In the genomic region with DNA sequence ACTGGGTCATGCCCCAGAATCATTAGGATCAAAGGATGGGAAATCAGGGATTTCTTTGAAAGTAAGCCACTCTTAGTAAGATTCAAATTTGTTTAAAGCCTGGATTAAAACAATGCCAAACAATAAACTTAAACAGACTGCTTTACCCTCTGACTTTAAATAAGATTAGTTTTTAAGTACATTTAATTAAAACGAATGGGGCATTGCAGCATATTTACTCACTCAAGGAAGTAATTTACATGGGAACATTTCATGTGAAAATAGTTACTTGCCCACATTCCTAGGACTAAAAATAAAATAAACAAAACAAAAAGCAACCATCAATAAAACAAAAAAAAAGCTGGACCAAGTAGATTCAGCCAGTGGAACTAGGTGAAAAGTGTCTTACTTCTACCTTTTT, we compare ENCODE assay signal across 28 cellular contexts. TPM values are rescaled to one million over a fixed set of nuclear protein-coding genes. Genes with fewer than 3 reads are reported as not detected.
DNase-seq lines count a peak whose midpoint lies in the region; ATAC-seq, FAIRE-seq and TF ChIP-seq lines count a peak whose summit lies in the region.
"Had no signal": no experiment of that assay in that cellular context is flagged by ENCODE, and none has a peak within 500 bp of the region (broad histone marks: within the 10 kb centered on the region; RNA-seq: fewer than 3 reads in every experiment).

No MANE protein-coding gene starts in this region.

- TF ChIP-seq CTCF in Panc1 (IDR thresholded peaks at IDR 0.05) (no peak), retinal pigment epithelial cell (conservative IDR thresholded peaks at IDR 0.05; ENCODE audit: low read depth, low read length) (no peak)

- H3K27me3 ChIP-seq in Panc1 (ENCODE audit: control insufficient read depth, insufficient read depth, low read length) = no peaks in the 10 kb centered on the region
- H3K27me3 ChIP-seq: ascending aorta, esophagus muscularis mucosa, foreskin keratinocyte, sigmoid colon, tibial artery had no signal

- no TSS peak for BruUV-seq in Panc1 (replicated peaks; lab: Mats Ljungman, UMichigan)

- DNase-seq in EH (ENCODE audit: low read depth) (peak; percentile 32), Panc1 (ENCODE audit: low read depth, low spot score) (no peak), retinal pigment epithelial cell (ENCODE audit: low read depth) (peak; percentile 35), hypothalamus (lab: John Stamatoyannopoulos, UW) (no peak), T-helper 17 cell (no peak)
- DNase-seq in effector CD8-positive, alpha-beta T cell (lab: John Stamatoyannopoulos, UW) = no peak
- DNase-seq: activated CD8-positive, alpha-beta memory T cell treated with anti-CD3 and anti-CD28 coated beads, Interleukin-2, amount 10 ng/mL, durations not matched to agents 7 days and 5 days; activated gamma-delta T cell treated with Interleukin-2 at 50 U/mL for 16 hours; activated naive CD8-positive, alpha-beta T cell treated with anti-CD3 and anti-CD28 coated beads, Interleukin-2, amount 10 ng/mL, durations not matched to agents 7 days and 5 days; activated T-cell treated with anti-CD3 and anti-CD28 coated beads, Interleukin-2, amount 50 U/mL, for 48 hours; COR-L47; DMS53; foreskin keratinocyte; HCEC 1CT; left colon; mesenchymal stem cell; NCI-H1694; NCI-H774; sigmoid colon; stimulated activated CD4-positive, alpha-beta T cell treated with anti-CD3 and anti-CD28 coated beads, Interleukin-4, amount 100 ng/mL, for 1 hour; tibial artery had no signal

- H3K27ac Mint-ChIP-seq in T-helper 17 cell = no peak overlapping the region
- H3K27ac Mint-ChIP-seq: activated CD8-positive, alpha-beta memory T cell treated with anti-CD3 and anti-CD28 coated beads, Interleukin-2, amount 10 ng/mL, durations not matched to agents 7 days and 5 days; activated naive CD8-positive, alpha-beta T cell treated with anti-CD3 and anti-CD28 coated beads, Interleukin-2, amount 10 ng/mL, durations not matched to agents 7 days and 5 days had no signal

- no peaks in the 10 kb centered on the region for H3K27me3 Mint-ChIP-seq in T-helper 17 cell

- H3K4me1 ChIP-seq in Panc1 (ENCODE audit: control insufficient read depth, insufficient read depth, low read length) = peaks cover 95% of the 10 kb centered on the region
- H3K4me1 ChIP-seq: ascending aorta, tibial artery had no signal

- ATAC-seq in Panc1 = no peak
- no peak for ATAC-seq in T-helper 17 cell
- ATAC-seq: activated CD8-positive, alpha-beta memory T cell treated with anti-CD3 and anti-CD28 coated beads, Interleukin-2, amount 10 ng/mL, durations not matched to agents 7 days and 5 days; foreskin keratinocyte had no signal

- H3K4me1 Mint-ChIP-seq in T-helper 17 cell = peaks cover 12% of the 10 kb centered on the region
- H3K4me1 Mint-ChIP-seq: neural crest cell had no signal

- H3K36me3 ChIP-seq in Panc1 (ENCODE audit: control insufficient read depth, insufficient read depth, low read length) = no peaks in the 10 kb centered on the region
- H3K36me3 ChIP-seq: ascending aorta, esophagus muscularis mucosa, sigmoid colon, tibial artery had no signal

- H3K36me3 Mint-ChIP-seq in T-helper 17 cell (ENCODE audit: low read depth) = no peaks in the 10 kb centered on the region
- H3K36me3 Mint-ChIP-seq: activated CD8-positive, alpha-beta memory T cell treated with anti-CD3 and anti-CD28 coated beads, Interleukin-2, amount 10 ng/mL, durations not matched to agents 7 days and 5 days; activated naive CD8-positive, alpha-beta T cell treated with anti-CD3 and anti-CD28 coated beads, Interleukin-2, amount 10 ng/mL, durations not matched to agents 7 days and 5 days had no signal

- intact Hi-C loops in Panc1 (cut with micrococcal nuclease; ENCODE audit: unreplicated experiment) = no loop called here

- POLR2A ChIA-PET in Panc1 (lab: Charles Lee) = interaction anchor here (0.6 to 1.3 kb wide), 4 partner anchors 8 to 83 kb away, joined by 3 to 13 read pairs (median 5); no protein-coding TSS in a partner anchor

- in situ Hi-C loops in Panc1 (cut with HindIII; ENCODE audit: low pct_unique_long_range_greater_than_20kb, low sequenced_read_pairs) = no loop called here

- CTCF ChIA-PET in Panc1 (lab: Charles Lee) = no interaction called here

- peak; percentile 9 for FAIRE-seq in islet of Langerhans (lab: Jason Lieb, UNC)
- FAIRE-seq: GM12892, TTC549 had no signal

- H3K4me3 ChIP-seq in Panc1 (ENCODE audit: low read depth in 2 of 2, low read length in 2 of 2) (peak overlapping the region; percentile 23 to 28; a peak in 3 of 4 replicates), retinal pigment epithelial cell (ENCODE audit: low read length) (no peak overlapping the region)
- H3K4me3 ChIP-seq: ascending aorta, esophagus muscularis mucosa, sigmoid colon, tibial artery had no signal

- H3K9me3 ChIP-seq in Panc1 (ENCODE audit: control insufficient read depth, insufficient read depth, low read depth, low read length) (no peaks in the 10 kb centered on the region), T-helper 17 cell (ENCODE audit: control insufficient read depth, low read length, poor library complexity, severe bottlenecking) (no peaks in the 10 kb centered on the region)
- H3K9me3 ChIP-seq: ascending aorta, esophagus muscularis mucosa, sigmoid colon, tibial artery had no signal

- H3K27ac ChIP-seq in Panc1 (ENCODE audit: low read length) = peak overlapping the region; percentile 100
- H3K27ac ChIP-seq: ascending aorta, foreskin keratinocyte, parathyroid adenoma, sigmoid colon, tibial artery had no signal

- H3K4me3 Mint-ChIP-seq in T-helper 17 cell = no peak overlapping the region
- H3K4me3 Mint-ChIP-seq: activated CD8-positive, alpha-beta memory T cell treated with anti-CD3 and anti-CD28 coated beads, Interleukin-2, amount 10 ng/mL, durations not matched to agents 7 days and 5 days; activated naive CD8-positive, alpha-beta T cell treated with anti-CD3 and anti-CD28 coated beads, Interleukin-2, amount 10 ng/mL, durations not matched to agents 7 days and 5 days; neural crest cell had no signal

RNA-seq across cellular contexts. Expression of gene ABLIM1, which starts 7.8 kb away (rescaled TPM):
- total RNA-seq in Panc1 (2021; ENCODE audit: unreplicated experiment) = 274 TPM
- polyA plus RNA-seq in Panc1 (2012; ENCODE audit: insufficient read length) = 97.4 TPM
- total RNA-seq in T-helper 17 cell = 100 to 1,000 TPM; 141 to 184 TPM

Comparison
In these comparisons a context has a peak if more than half of its experiments do, and no peak if none do; other contexts are left out.
1. DNase-seq: peak in EH (single experiment) and retinal pigment epithelial cell (single experiment); none in Panc1 (single experiment), hypothalamus (0 of 51), effector CD8-positive, alpha-beta T cell (single experiment) and T-helper 17 cell (0 of 3).